In genomic region chr2:17871639-17872038, GRCh38 we compare ENCODE assay signal across 9 cellular contexts. TPM values are rescaled to one million over a fixed set of nuclear protein-coding genes. Genes with fewer than 3 reads are reported as not detected.
"Had no signal": no experiment of that assay in that cellular context is flagged by ENCODE, and none has a peak within 500 bp of the region (broad histone marks: within the 10 kb centered on the region; RNA-seq: fewer than 3 reads in every experiment).

No MANE protein-coding gene starts in this region.

- H3K4me3 ChIP-seq: GM12878 had no signal

- FAIRE-seq: G401.6, GM12878, GM12891, GM12892, GM18507, GM19239 had no signal

- ATAC-seq: GM12878 had no signal

- DNase-seq: GDM1, GF-D8 had no signal

RNA-seq across cellular contexts. Expression of gene KCNS3, which starts 6.8 kb away (rescaled TPM):
- total RNA-seq: G401, GM12878 had no signal
- polyA plus RNA-seq: GM12878 had no signal

RNA-seq across cellular contexts. Expression of gene MSGN1, which starts 55.4 kb away (rescaled TPM):
- polyA plus RNA-seq: GM12878 had no signal
